In the genomic region with DNA sequence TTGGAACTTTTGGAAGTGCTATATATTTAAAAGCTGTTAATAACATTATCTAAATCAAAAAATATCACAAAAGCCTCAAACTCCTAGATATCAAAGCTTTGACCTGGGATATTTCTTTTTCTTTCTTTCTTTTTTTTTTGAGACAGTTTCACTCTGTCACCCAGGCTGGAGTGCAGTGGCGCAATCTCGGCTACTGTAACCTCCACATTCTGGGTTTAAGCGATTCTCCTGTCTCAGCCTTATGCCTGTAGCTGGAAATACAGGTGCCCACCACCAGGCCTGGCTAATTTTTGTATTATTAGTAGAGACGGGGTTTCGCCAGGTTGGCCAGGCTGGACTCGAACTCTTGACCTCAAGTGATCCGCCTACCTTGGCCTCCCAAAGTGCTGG, we compare ENCODE assay signal across 12 cellular contexts. TPM values are rescaled to one million over a fixed set of nuclear protein-coding genes. Genes with fewer than 3 reads are reported as not detected.
DNase-seq lines count a peak whose midpoint lies in the region; ATAC-seq and TF ChIP-seq lines count a peak whose summit lies in the region.
"Had no signal": no experiment of that assay in that cellular context is flagged by ENCODE, and none has a peak within 500 bp of the region (broad histone marks: within the 10 kb centered on the region; RNA-seq: fewer than 3 reads in every experiment).

No MANE protein-coding gene starts in this region.

- RAD21 ChIA-PET in HCT116 (lab: Charles Lee; ENCODE audit: low non-redundant PET in 1 of 2, low total read pairs in 2 of 2, uncharacterized antibody in 2 of 2, unreplicated experiment in 2 of 2): no interaction called here

- no peaks in the 10 kb centered on the region for H3K36me3 ChIP-seq in HCT116 (ENCODE audit: control insufficient read depth in 1 of 2, insufficient read depth in 2 of 2, low read length in 2 of 2)
- H3K36me3 ChIP-seq in fibroblast of lung (ENCODE audit: control insufficient read depth, insufficient read depth, low read length): no peaks in the 10 kb centered on the region
- peaks cover 0 to 4% (median 0%) of the 10 kb centered on the region in 6 donors for H3K36me3 ChIP-seq in spleen
- no peaks in the 10 kb centered on the region for H3K36me3 ChIP-seq in prostate gland

- H3K9me2 ChIP-seq in HCT116 (ENCODE audit: insufficient read depth): no peaks in the 10 kb centered on the region

- H3K79me2 ChIP-seq in HCT116 (ENCODE audit: insufficient read depth, low read length) (peaks cover 29% of the 10 kb centered on the region), fibroblast of lung (ENCODE audit: control insufficient read depth, insufficient read depth, low read length) (peaks cover 45% of the 10 kb centered on the region)

- no peaks in the 10 kb centered on the region for H3K27me3 Mint-ChIP-seq in T-helper 17 cell

- no peaks in the 10 kb centered on the region for H3K27me3 ChIP-seq in HCT116 (ENCODE audit: insufficient read depth, low read length)
- no peaks in the 10 kb centered on the region for H3K27me3 ChIP-seq in fibroblast of lung (ENCODE audit: control insufficient read depth, insufficient read depth, low read length)
- no peaks in the 10 kb centered on the region for H3K27me3 ChIP-seq in spleen (replicated peaks in 1 of 7)
- H3K27me3 ChIP-seq in prostate gland (replicated peaks; ENCODE audit: insufficient read depth): no peaks in the 10 kb centered on the region

- intact Hi-C loops in HCT116 (cut with micrococcal nuclease): no loop called here
- intact Hi-C loops in spleen (cut with DNase I; ENCODE audit: low total_unique reads): no loop called here
- intact Hi-C loops in prostate gland (cut with DNase I): no loop called here

- no peak overlapping the region for H2AFZ ChIP-seq in HCT116 (ENCODE audit: low read depth, low read length, poor library complexity, severe bottlenecking)
- no peak overlapping the region for H2AFZ ChIP-seq in fibroblast of lung (ENCODE audit: low read length)

- no peak for TF ChIP-seq RAD21 in HCT116 (IDR thresholded peaks at IDR 0.05; ENCODE audit: low read depth)

- BruUV-seq in HCT116 (replicated peaks; lab: Mats Ljungman, UMichigan): no TSS peak

- H3K9me3 ChIP-seq in HCT116 (ENCODE audit: control insufficient read depth in 1 of 2, insufficient read depth in 1 of 2, low read depth in 1 of 2, low read length in 2 of 2) (no peaks in the 10 kb centered on the region), T-helper 17 cell (ENCODE audit: control insufficient read depth, low read length, poor library complexity, severe bottlenecking) (no peaks in the 10 kb centered on the region), fibroblast of lung (ENCODE audit: control insufficient read depth, insufficient read depth, low read depth, low read length) (no peaks in the 10 kb centered on the region), spleen (no peaks in the 10 kb centered on the region), prostate gland (no peaks in the 10 kb centered on the region)
- H3K9me3 ChIP-seq: mucosa of descending colon had no signal

- H3K27ac ChIP-seq in HCT116 (ENCODE audit: low read depth, low read length) (no peak overlapping the region), fibroblast of lung (ENCODE audit: insufficient read depth, low read length) (peak overlapping the region; percentile 71), spleen (peak overlapping the region in 7 of 8 donors; percentile 33 to 80 (median 76)), prostate gland (peak overlapping the region in 1 of 2 donors; percentile 36)

- peaks cover 22 to 36% of the 10 kb centered on the region in 2 experiments for H3K4me1 ChIP-seq in HCT116 (ENCODE audit: control insufficient read depth in 1 of 2, insufficient read depth in 2 of 2, low read length in 2 of 2)
- H3K4me1 ChIP-seq in fibroblast of lung (ENCODE audit: control insufficient read depth, extremely low read depth, insufficient read depth, low read length): peaks cover 20% of the 10 kb centered on the region
- H3K4me1 ChIP-seq in spleen: peaks cover 44 to 100% (median 89%) of the 10 kb centered on the region in 6 donors
- no peaks in the 10 kb centered on the region for H3K4me1 ChIP-seq in prostate gland (replicated peaks)

- POLR2A ChIA-PET in HCT116 (lab: Charles Lee): no interaction called here

- DNase-seq in HCT116 (ENCODE audit: low read depth, low spot score) (no peak), T-helper 17 cell (no peak), fibroblast of lung (ENCODE audit: low read depth in 2 of 2) (no peak), spleen (no peak), prostate gland (ENCODE audit: low spot score) (no peak)
- DNase-seq: activated gamma-delta T cell; DND-41; NK-92 treated with Interleukin-12 subunit alpha and Interleukin-12 subunit beta, amount 100 ng/mL, for 24 hours; stimulated activated CD4-positive, alpha-beta T cell treated with anti-CD3 and anti-CD28 coated beads, Interleukin-1b, Interleukin-23, amount 100 ng/mL, for 48 hours had no signal

- TF ChIP-seq CTCF in HCT116 (IDR thresholded peaks at IDR 0.05 in 2 of 3, conservative IDR thresholded peaks at IDR 0.05 in 1 of 3; ENCODE audit: borderline replicate concordance in 1 of 3, insufficient read depth in 1 of 3, low read depth in 2 of 3, low read length in 2 of 3) (no peak), fibroblast of lung (conservative IDR thresholded peaks at IDR 0.05 in 1 of 2, IDR thresholded peaks at IDR 0.05 in 1 of 2; ENCODE audit: low read depth in 1 of 2, low read length in 2 of 2) (no peak), spleen (IDR thresholded peaks at IDR 0.05 in 8 of 11, conservative IDR thresholded peaks at IDR 0.05 in 3 of 11) (no peak), prostate gland (IDR thresholded peaks at IDR 0.05) (no peak)

- H3K4me3 ChIP-seq in HCT116 (replicated peaks in 1 of 2; ENCODE audit: low read depth in 1 of 2, low read length in 2 of 2) (no peak overlapping the region), fibroblast of lung (replicated peaks in 1 of 4; ENCODE audit: control extremely low read depth in 1 of 4, insufficient read depth in 1 of 4, low read depth in 3 of 4, low read length in 4 of 4) (no peak overlapping the region), spleen (peak overlapping the region in 1 of 8 donors; percentile 12), prostate gland (no peak overlapping the region)
- H3K4me3 ChIP-seq: mucosa of descending colon had no signal

- 72 to 86% (median 84%) methylated on average over 7 of the region's 7 CpGs for WGBS in spleen, 5 donors
- 84% methylated on average over 7 of the region's 7 CpGs for WGBS in prostate gland

- no peak for TF ChIP-seq POLR2A in HCT116 (IDR thresholded peaks at IDR 0.05; ENCODE audit: borderline replicate concordance, extremely low read depth, insufficient read depth, insufficient read length)
- no peak for TF ChIP-seq POLR2A in spleen (IDR thresholded peaks at IDR 0.05)
- no peak for TF ChIP-seq POLR2A in prostate gland (IDR thresholded peaks at IDR 0.05)

- peak overlapping the region; percentile 56 for H3K4me3 Mint-ChIP-seq in T-helper 17 cell

- peak overlapping the region; percentile 99 for H3K27ac Mint-ChIP-seq in T-helper 17 cell

- peaks cover 65% of the 10 kb centered on the region for H3K4me1 Mint-ChIP-seq in T-helper 17 cell

- H3K36me3 Mint-ChIP-seq in T-helper 17 cell (ENCODE audit: low read depth): no peaks in the 10 kb centered on the region

- H3K9ac ChIP-seq in HCT116 (ENCODE audit: low read length): no peak overlapping the region
- no peak overlapping the region for H3K9ac ChIP-seq in fibroblast of lung (ENCODE audit: insufficient read depth, low read length)

- ATAC-seq in HCT116 (no peak), T-helper 17 cell (no peak), GM18867 (IDR thresholded peaks at IDR 0.05; ENCODE audit: unreplicated experiment) (no peak), HG03520 (IDR thresholded peaks at IDR 0.05; ENCODE audit: unreplicated experiment) (no peak)

- no peaks in the 10 kb centered on the region; the same call in 1 of the 2 replicates for H4K20me1 ChIP-seq in HCT116 (ENCODE audit: insufficient read depth)
- H4K20me1 ChIP-seq in fibroblast of lung (ENCODE audit: control insufficient read depth, extremely low read depth, insufficient read depth, low read length): no peaks in the 10 kb centered on the region

- H3K4me2 ChIP-seq in HCT116 (ENCODE audit: low read length) (peak overlapping the region; percentile 6; the same call in 1 of the 2 replicates), fibroblast of lung (ENCODE audit: extremely low read depth, insufficient read depth, low read length) (peak overlapping the region; percentile 68)

- CTCF ChIA-PET in HCT116 (lab: Charles Lee): no interaction called here

TF ChIP-seq in HCT116, 20 proteins besides CTCF, POLR2A, EP300 and RAD21 (continues in another document):
- TF ChIP-seq YY1 (IDR thresholded peaks at IDR 0.05; ENCODE audit: extremely low read depth, insufficient replicate concordance, low read depth, low read length) (no peak), ZFX (IDR thresholded peaks at IDR 0.05) (no peak), SIN3A (IDR thresholded peaks at IDR 0.05; ENCODE audit: low read depth) (no peak), CEBPB (IDR thresholded peaks at IDR 0.05; ENCODE audit: low read depth) (no peak), POLR2AphosphoS5 (IDR thresholded peaks at IDR 0.05; ENCODE audit: low read depth, low read length) (no peak), SRF (IDR thresholded peaks at IDR 0.05; ENCODE audit: low read depth) (no peak), ELF1 (IDR thresholded peaks at IDR 0.05; ENCODE audit: borderline replicate concordance, low read depth) (no peak), FOSL1 (IDR thresholded peaks at IDR 0.05; ENCODE audit: low read depth) (no peak), EZH2phosphoT487 (IDR thresholded peaks at IDR 0.05; ENCODE audit: borderline replicate concordance) (no peak), CBX3 (IDR thresholded peaks at IDR 0.05; ENCODE audit: low read depth) (no peak), EZH2 (IDR thresholded peaks at IDR 0.05) (no peak)
- TF ChIP-seq, protein P1, sequence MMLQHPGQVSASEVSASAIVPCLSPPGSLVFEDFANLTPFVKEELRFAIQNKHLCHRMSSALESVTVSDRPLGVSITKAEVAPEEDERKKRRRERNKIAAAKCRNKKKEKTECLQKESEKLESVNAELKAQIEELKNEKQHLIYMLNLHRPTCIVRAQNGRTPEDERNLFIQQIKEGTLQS (IDR thresholded peaks at IDR 0.05): no peak

RNA-seq across cellular contexts. Expression of a gene that starts 31.3 kb away (rescaled TPM):
- total RNA-seq in HCT116 (2021; ENCODE audit: unreplicated experiment) (43.0 TPM), T-helper 17 cell (100 to 1,000 TPM; 176 to 209 TPM), fibroblast of lung (27.5 and 42.8 TPM in 2 replicates), spleen (100 to 1,000 TPM in 6 of 7 donors, 10 to 100 TPM in 1; 88.1 to 137 (median 118) TPM), prostate gland (10 to 100 TPM; 28.6 to 63.8 TPM)
- polyA plus RNA-seq in HCT116 (2012): 27.9 and 28.4 TPM in 2 replicates
- polyA plus RNA-seq in fibroblast of lung (33.3 and 37.0 TPM in 2 replicates), spleen (10 to 100 TPM; 16.9 to 47.8 (median 19.9) TPM)
- 33.7 and 34.4 TPM in 2 replicates for polyA plus RNA-seq in fibroblast of lung (2012)
- 64.7 and 74.7 TPM in 2 replicates for polyA minus RNA-seq in fibroblast of lung (ENCODE audit: low replicate concordance)
